In genomic region chr7:92864169-92864568, GRCh38 we compare ENCODE assay signal across 7 cellular contexts. TPM values are rescaled to one million over a fixed set of nuclear protein-coding genes. Genes with fewer than 3 reads are reported as not detected.
A peak's percentile ranks its signal among the peaks of the same experiment; 100 is the strongest.
DNase-seq lines count a peak whose midpoint lies in the region; ATAC-seq, FAIRE-seq and TF ChIP-seq lines count a peak whose summit lies in the region.
"Not testable (repeated sequence)": the region's sequence is repeated elsewhere in the genome, so short reads cannot be mapped to it uniquely, and the experiment has no call there.

No MANE protein-coding gene starts in this region.

- H3K27ac Mint-ChIP-seq in activated CD4-positive, alpha-beta T cell treated with anti-CD3 and anti-CD28 coated beads for 36 hours, result peak overlapping the region; percentile 28
- not testable (repeated sequence) for H3K27ac Mint-ChIP-seq in neural progenitor cell

- not testable (repeated sequence) for H3K9ac ChIP-seq in Karpas-422 (ENCODE audit: low read length); OCI-LY1 (ENCODE audit: low read length); K562 (ENCODE audit: insufficient read depth in 1 of 2, low read depth in 2 of 2, low read length in 2 of 2); neural progenitor cell

- H3K36me3 Mint-ChIP-seq in activated CD4-positive, alpha-beta T cell treated with anti-CD3 and anti-CD28 coated beads for 36 hours (ENCODE audit: low read depth), result peaks cover 18% of the 10 kb centered on the region
- H3K36me3 Mint-ChIP-seq in neural progenitor cell, result peaks cover 16% of the 10 kb centered on the region

- H3K27me3 Mint-ChIP-seq in activated CD4-positive, alpha-beta T cell treated with anti-CD3 and anti-CD28 coated beads for 36 hours; neural progenitor cell (ENCODE audit: insufficient read depth, low read depth): not testable (repeated sequence)

- TF ChIP-seq RAD21 in K562 (CRISPR knock-in tag; conservative IDR thresholded peaks at IDR 0.05 in 1 of 2, IDR thresholded peaks at IDR 0.05 in 1 of 2), result peak in 1 of 2 experiments; percentile 28; a peak in 1 of 4 replicates

- intact Hi-C loops in activated CD4-positive, alpha-beta T cell treated with anti-CD3 and anti-CD28 coated beads for 36 hours (cut with DNase I, micrococcal nuclease); K562 (cut with micrococcal nuclease): not testable (repeated sequence)

- H3K36me3 ChIP-seq in Karpas-422 (ENCODE audit: insufficient read depth, low read length); OCI-LY1 (ENCODE audit: insufficient read depth, low read length); K562 (ENCODE audit: control insufficient read depth, insufficient read depth, low read length); neural progenitor cell: not testable (repeated sequence)

- peaks cover 21% of the 10 kb centered on the region for H3K9me3 Mint-ChIP-seq in activated CD4-positive, alpha-beta T cell treated with anti-CD3 and anti-CD28 coated beads for 36 hours (ENCODE audit: low read depth)
- peaks cover 21% of the 10 kb centered on the region for H3K9me3 Mint-ChIP-seq in neural progenitor cell

- H3K4me1 ChIP-seq in Karpas-422 (ENCODE audit: low read length); OCI-LY1 (ENCODE audit: insufficient read depth, low read length, severe bottlenecking); K562 (replicated peaks in 1 of 2; ENCODE audit: control insufficient read depth in 2 of 2, insufficient read depth in 2 of 2, low read length in 2 of 2); neural progenitor cell: not testable (repeated sequence)

- not testable (repeated sequence) for TF ChIP-seq POLR2A in K562 (conservative IDR thresholded peaks at IDR 0.05)

- not testable (repeated sequence) for H3K79me2 ChIP-seq in Karpas-422 (ENCODE audit: low read length); OCI-LY1 (ENCODE audit: insufficient read depth, low read length); K562 (ENCODE audit: control insufficient read depth, insufficient read depth, low read length); neural progenitor cell (ENCODE audit: low read depth)

- not testable (repeated sequence) for H3K4me1 Mint-ChIP-seq in activated CD4-positive, alpha-beta T cell treated with anti-CD3 and anti-CD28 coated beads for 36 hours; neural progenitor cell

- H3F3A ChIP-seq in OCI-LY1 (ENCODE audit: insufficient read depth, low read length); neural progenitor cell (ENCODE audit: low read depth): not testable (repeated sequence)

- not testable (repeated sequence) for H3K9me3 ChIP-seq in Karpas-422 (ENCODE audit: low read length); K562 (replicated peaks; ENCODE audit: control insufficient read depth, insufficient read depth, low read depth, low read length); neural progenitor cell (ENCODE audit: low read depth)
- H3K9me3 ChIP-seq in OCI-LY1 (ENCODE audit: low read length), result peaks cover 12% of the 10 kb centered on the region; the same call in 1 of the 2 replicates

- not testable (repeated sequence) for H3K4me3 ChIP-seq in Karpas-422 (ENCODE audit: low read length); OCI-LY1 (ENCODE audit: low read depth, low read length, poor library complexity, severe bottlenecking); K562; neural progenitor cell

- not testable (repeated sequence) for TF ChIP-seq EP300 in K562 (IDR thresholded peaks at IDR 0.05; ENCODE audit: low read length)

- not testable (repeated sequence) for H2AFZ ChIP-seq in Karpas-422 (ENCODE audit: low read length); OCI-LY1 (ENCODE audit: low read length); K562 (ENCODE audit: low read depth, low read length)
- peak overlapping the region; percentile 55 for H2AFZ ChIP-seq in neural progenitor cell (replicated peaks)

- not testable (repeated sequence) for BruUV-seq in K562 (replicated peaks; lab: Mats Ljungman, UMichigan)

- POLR2A ChIA-PET in activated CD4-positive, alpha-beta T cell treated with anti-CD3 and anti-CD28 coated beads for 36 hours (lab: Charles Lee), result interaction anchor here (0.6 kb wide), 1 partner anchor 1738 kb away, joined by 3 read pairs; no protein-coding TSS in a partner anchor
- POLR2A ChIA-PET in K562 (lab: Yijun Ruan, JAX), result not testable (repeated sequence)

- not testable (repeated sequence) for H3K4me3 Mint-ChIP-seq in activated CD4-positive, alpha-beta T cell treated with anti-CD3 and anti-CD28 coated beads for 36 hours; neural progenitor cell

- not testable (repeated sequence) for H3K27ac ChIP-seq in Karpas-422 (ENCODE audit: low read length); OCI-LY1 (ENCODE audit: low read depth, low read length, poor library complexity, severe bottlenecking); K562 (ENCODE audit: extremely low read depth, low read depth, low read length); neural progenitor cell

- H3K4me2 ChIP-seq in Karpas-422 (ENCODE audit: low read depth, low read length, poor library complexity, severe bottlenecking); OCI-LY1 (ENCODE audit: low read length); K562 (ENCODE audit: insufficient read depth, low read length); neural progenitor cell: not testable (repeated sequence)

- 19% methylated on average over 5 of the region's 5 CpGs for WGBS in K562 (ENCODE audit: insufficient coverage, low coverage, missing lambda C conversion rate)

- not testable (repeated sequence) for H3K9me1 ChIP-seq in K562 (ENCODE audit: control insufficient read depth, insufficient read depth, low read length)

- ATAC-seq in activated CD4-positive, alpha-beta T cell treated with anti-CD3 and anti-CD28 coated beads for 36 hours, result peak; percentile 72
- ATAC-seq in K562, result peak; percentile 63; the same call in 2 of the 3 replicates

- H4K20me1 ChIP-seq in Karpas-422 (ENCODE audit: insufficient read depth, low read depth, low read length); OCI-LY1 (ENCODE audit: insufficient read depth, low read length); K562 (replicated peaks; ENCODE audit: control insufficient read depth, insufficient read depth, low read length); neural progenitor cell (ENCODE audit: low read depth): not testable (repeated sequence)

- CTCF ChIA-PET in activated CD4-positive, alpha-beta T cell treated with anti-CD3 and anti-CD28 coated beads for 36 hours (lab: Charles Lee), result interaction anchor here (0.7 kb wide), 2 partner anchors 231 to 266 kb away, joined by 3 to 6 read pairs; no protein-coding TSS in a partner anchor
- CTCF ChIA-PET in K562 (lab: Yijun Ruan, JAX; ENCODE audit: low intra/inter-chr PET ratio), result not testable (repeated sequence)

- H3K9me2 ChIP-seq in Karpas-422 (replicated peaks; ENCODE audit: insufficient read depth, low read length); OCI-LY1 (ENCODE audit: low read depth, low read length): not testable (repeated sequence)

- TF ChIP-seq CTCF in OCI-LY1 (IDR thresholded peaks at IDR 0.05; ENCODE audit: low read length) (peak; percentile 60), K562 (IDR thresholded peaks at IDR 0.05 in 2 of 3, conservative IDR thresholded peaks at IDR 0.05 in 1 of 3; ENCODE audit: insufficient read depth in 2 of 3, low read depth in 1 of 3, low read length in 3 of 3) (peak; percentile 11 to 27 (median 17); a peak in 2 of 6 replicates), neural progenitor cell (IDR thresholded peaks at IDR 0.05) (peak; percentile 56)

- in situ Hi-C loops in K562 (cut with MboI), result not testable (repeated sequence)

- not testable (repeated sequence) for H3K27me3 ChIP-seq in Karpas-422 (ENCODE audit: low read length); OCI-LY1 (ENCODE audit: insufficient read depth, low read length); K562 (ENCODE audit: control insufficient read depth in 2 of 2, insufficient read depth in 2 of 2, low read length in 2 of 2); neural progenitor cell

- DNase-seq in DMS 273 (lab: John Stamatoyannopoulos, UW; ENCODE audit: unreplicated experiment) (peak; percentile 61), Karpas-422 (peak; percentile 77), K562 (ENCODE audit: extremely low read depth in 1 of 4, low spot score in 3 of 4) (peak in 1 of 4 experiments; percentile 47), globus pallidus (ENCODE audit: low spot score) (peak; percentile 12), neural progenitor cell (ENCODE audit: low spot score) (peak; percentile 52)
- DNase-seq in activated CD4-positive, alpha-beta T cell treated with anti-CD3 and anti-CD28 coated beads for 36 hours, result peak; percentile 43

- not testable (repeated sequence) for FAIRE-seq in K562 (lab: Jason Lieb, UNC)

RNA-seq across cellular contexts. Expression of gene CDK6, which starts 27.8 kb away (rescaled TPM):
- 49.4 and 65.1 TPM in 2 replicates for total RNA-seq in Karpas-422 (2014; rRNA removed; shearing (Covaris generic); ENCODE audit: low replicate concordance)
- total RNA-seq in activated CD4-positive, alpha-beta T cell treated with anti-CD3 and anti-CD28 coated beads for 36 hours, result 100 to 1,000 TPM; 118 to 135 TPM
- 85.3 and 114 TPM in 2 replicates for total RNA-seq in K562 (2011; cell fraction: chromatin; rRNA removed; ENCODE audit: low replicate concordance)
- 56.5 and 61.6 TPM in 2 replicates for total RNA-seq in K562 (2011; cell fraction: nucleolus; rRNA removed)
- 58.1 and 77.3 TPM in 2 replicates for total RNA-seq in K562 (2011; cell fraction: nucleoplasm; rRNA removed)
- total RNA-seq in K562 (2014; rRNA removed), result 90.8 and 91.6 TPM in 2 replicates
- 77.8 and 81.9 TPM in 2 replicates for total RNA-seq in K562 (2014; rRNA removed; fragmentation: Illumina TruSeq; extraction: Trizol)
- 62.2 and 63.9 TPM in 2 replicates for total RNA-seq in K562 (2015; rRNA removed; fragmentation: Illumina TruSeq; extraction: Trizol)
- total RNA-seq in K562 (2021), result 97.9 and 109 TPM in 2 replicates
- 37.2 and 39.0 TPM in 2 replicates for polyA plus RNA-seq in K562 (2011; rRNA removed)
- 26.0 and 31.7 TPM in 2 replicates for polyA plus RNA-seq in K562 (2011; cell fraction: cytosol; rRNA removed)
- polyA plus RNA-seq in K562 (2011; cell fraction: nucleus; rRNA removed), result 39.8 and 46.6 TPM in 2 replicates
- 14.5 and 19.6 TPM in 2 replicates for polyA plus RNA-seq in K562 (2012)
- 37.1 and 44.4 TPM in 2 replicates for polyA plus RNA-seq in K562 (2014; fragmentation: Illumina TruSeq; extraction: Trizol)
- polyA plus RNA-seq in K562 (2014; fragmentation: Nextera tagmentation; extraction: Ambion mirVana), result 10 to 100 TPM in 1 of 2 experiments, 1 to 10 TPM in 1; 7.6 to 15.0 TPM
- polyA plus RNA-seq in K562 (2014; rRNA removed), result 24.5 and 27.3 TPM in 2 replicates
- polyA minus RNA-seq in K562 (2011; rRNA and poly(A)+ RNA removed), result 108 and 112 TPM in 2 replicates
- 119 and 123 TPM in 2 replicates for polyA minus RNA-seq in K562 (2011; cell fraction: cytosol; rRNA and poly(A)+ RNA removed)
- polyA minus RNA-seq in K562 (2011; cell fraction: nucleus; rRNA and poly(A)+ RNA removed), result 84.6 and 94.7 TPM in 2 replicates
- 3.6 and 6.0 TPM in 2 replicates for total RNA-seq in neural progenitor cell (ENCODE audit: low replicate concordance)
